1 cellular context compared by ENCODE assay signal in the genomic region with DNA sequence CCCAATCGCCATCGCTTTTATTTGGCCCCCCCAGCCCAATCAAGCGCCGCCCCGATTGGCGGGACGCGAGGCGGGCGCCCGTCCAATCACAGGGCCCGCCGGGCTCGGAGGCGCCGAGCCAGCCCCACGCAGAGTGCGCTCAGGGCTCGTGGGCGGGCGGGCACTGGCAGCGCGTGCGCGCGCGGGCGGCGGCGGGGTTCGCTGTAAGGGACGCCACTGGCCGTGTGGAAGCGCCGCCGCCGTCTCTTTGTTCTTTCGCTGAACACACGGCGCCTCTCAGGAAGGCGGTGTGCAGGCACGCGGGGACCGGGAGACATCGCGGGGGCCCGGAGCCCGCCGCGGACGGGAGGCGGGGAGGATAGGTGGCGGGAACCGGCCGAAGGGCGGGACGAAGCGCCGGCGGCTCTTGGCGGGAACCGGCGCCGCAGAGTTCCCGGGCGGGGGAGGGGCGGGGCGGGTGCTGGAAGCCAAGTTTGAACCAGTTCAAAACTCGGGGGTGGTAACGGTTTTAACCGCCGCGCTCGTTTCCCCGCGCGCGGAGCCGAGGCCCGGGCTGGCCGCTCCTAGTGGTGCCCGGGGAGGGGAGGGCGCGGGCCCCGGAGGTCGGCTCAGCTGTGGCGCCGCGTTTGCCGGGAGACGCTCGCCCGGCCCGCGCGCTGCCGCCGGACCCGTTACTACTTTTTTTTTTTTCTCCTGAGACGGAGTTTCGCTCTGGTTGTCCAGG.
TF ChIP-seq lines count a peak whose summit lies in the region.

No MANE protein-coding gene starts in this region.

TF ChIP-seq in HepG2, 621 proteins besides CTCF, POLR2A, EP300 and RAD21 (continued from another document and continues in another):
- TF ChIP-seq, protein P1, sequence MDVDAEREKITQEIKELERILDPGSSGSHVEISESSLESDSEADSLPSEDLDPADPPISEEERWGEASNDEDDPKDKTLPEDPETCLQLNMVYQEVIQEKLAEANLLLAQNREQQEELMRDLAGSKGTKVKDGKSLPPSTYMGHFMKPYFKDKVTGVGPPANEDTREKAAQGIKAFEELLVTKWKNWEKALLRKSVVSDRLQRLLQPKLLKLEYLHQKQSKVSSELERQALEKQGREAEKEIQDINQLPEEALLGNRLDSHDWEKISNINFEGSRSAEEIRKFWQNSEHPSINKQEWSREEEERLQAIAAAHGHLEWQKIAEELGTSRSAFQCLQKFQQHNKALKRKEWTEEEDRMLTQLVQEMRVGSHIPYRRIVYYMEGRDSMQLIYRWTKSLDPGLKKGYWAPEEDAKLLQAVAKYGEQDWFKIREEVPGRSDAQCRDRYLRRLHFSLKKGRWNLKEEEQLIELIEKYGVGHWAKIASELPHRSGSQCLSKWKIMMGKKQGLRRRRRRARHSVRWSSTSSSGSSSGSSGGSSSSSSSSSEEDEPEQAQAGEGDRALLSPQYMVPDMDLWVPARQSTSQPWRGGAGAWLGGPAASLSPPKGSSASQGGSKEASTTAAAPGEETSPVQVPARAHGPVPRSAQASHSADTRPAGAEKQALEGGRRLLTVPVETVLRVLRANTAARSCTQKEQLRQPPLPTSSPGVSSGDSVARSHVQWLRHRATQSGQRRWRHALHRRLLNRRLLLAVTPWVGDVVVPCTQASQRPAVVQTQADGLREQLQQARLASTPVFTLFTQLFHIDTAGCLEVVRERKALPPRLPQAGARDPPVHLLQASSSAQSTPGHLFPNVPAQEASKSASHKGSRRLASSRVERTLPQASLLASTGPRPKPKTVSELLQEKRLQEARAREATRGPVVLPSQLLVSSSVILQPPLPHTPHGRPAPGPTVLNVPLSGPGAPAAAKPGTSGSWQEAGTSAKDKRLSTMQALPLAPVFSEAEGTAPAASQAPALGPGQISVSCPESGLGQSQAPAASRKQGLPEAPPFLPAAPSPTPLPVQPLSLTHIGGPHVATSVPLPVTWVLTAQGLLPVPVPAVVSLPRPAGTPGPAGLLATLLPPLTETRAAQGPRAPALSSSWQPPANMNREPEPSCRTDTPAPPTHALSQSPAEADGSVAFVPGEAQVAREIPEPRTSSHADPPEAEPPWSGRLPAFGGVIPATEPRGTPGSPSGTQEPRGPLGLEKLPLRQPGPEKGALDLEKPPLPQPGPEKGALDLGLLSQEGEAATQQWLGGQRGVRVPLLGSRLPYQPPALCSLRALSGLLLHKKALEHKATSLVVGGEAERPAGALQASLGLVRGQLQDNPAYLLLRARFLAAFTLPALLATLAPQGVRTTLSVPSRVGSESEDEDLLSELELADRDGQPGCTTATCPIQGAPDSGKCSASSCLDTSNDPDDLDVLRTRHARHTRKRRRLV (CRISPR knock-in tag; IDR thresholded peaks at IDR 0.05) = 0 out of 2 replicates have a peak, but pooled peaks have one; percentile 5
- TF ChIP-seq, protein P2, sequence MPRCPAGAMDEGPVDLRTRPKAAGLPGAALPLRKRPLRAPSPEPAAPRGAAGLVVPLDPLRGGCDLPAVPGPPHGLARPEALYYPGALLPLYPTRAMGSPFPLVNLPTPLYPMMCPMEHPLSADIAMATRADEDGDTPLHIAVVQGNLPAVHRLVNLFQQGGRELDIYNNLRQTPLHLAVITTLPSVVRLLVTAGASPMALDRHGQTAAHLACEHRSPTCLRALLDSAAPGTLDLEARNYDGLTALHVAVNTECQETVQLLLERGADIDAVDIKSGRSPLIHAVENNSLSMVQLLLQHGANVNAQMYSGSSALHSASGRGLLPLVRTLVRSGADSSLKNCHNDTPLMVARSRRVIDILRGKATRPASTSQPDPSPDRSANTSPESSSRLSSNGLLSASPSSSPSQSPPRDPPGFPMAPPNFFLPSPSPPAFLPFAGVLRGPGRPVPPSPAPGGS (CRISPR knock-in tag; IDR thresholded peaks at IDR 0.05) = peak; percentile 26; the same call in 1 of the 2 replicates
- TF ChIP-seq CREB1 (IDR thresholded peaks at IDR 0.05) (peak; percentile 28; the same call in 1 of the 2 replicates), CREB1 (CRISPR knock-in tag; IDR thresholded peaks at IDR 0.05) (no peak), HOXA5 (CRISPR knock-in tag; IDR thresholded peaks at IDR 0.05) (peak; percentile 58; the same call in 1 of the 2 replicates), ZFP82 (CRISPR knock-in tag; IDR thresholded peaks at IDR 0.05; ENCODE audit: borderline replicate concordance) (peak; percentile 42; the same call in 1 of the 2 replicates), TBX3 (IDR thresholded peaks at IDR 0.05; ENCODE audit: borderline replicate concordance) (no peak), ZNF12 (CRISPR knock-in tag; IDR thresholded peaks at IDR 0.05) (no peak), ZNF782 (CRISPR knock-in tag; IDR thresholded peaks at IDR 0.05; ENCODE audit: borderline replicate concordance) (no peak), RXRA (CRISPR knock-in tag; IDR thresholded peaks at IDR 0.05) (no peak), ZNF496 (CRISPR knock-in tag; IDR thresholded peaks at IDR 0.05; ENCODE audit: insufficient replicate concordance) (no peak), PHF21A (CRISPR knock-in tag; IDR thresholded peaks at IDR 0.05) (peak; percentile 28; the same call in 1 of the 2 replicates), KLF11 (CRISPR knock-in tag; IDR thresholded peaks at IDR 0.05) (no peak), ZNF558 (CRISPR knock-in tag; IDR thresholded peaks at IDR 0.05; ENCODE audit: borderline replicate concordance) (peak; percentile 53; the same call in 1 of the 2 replicates), PRMT3 (CRISPR knock-in tag; IDR thresholded peaks at IDR 0.05; ENCODE audit: borderline replicate concordance, low read depth) (peak; percentile 92; the same call in 1 of the 2 replicates), ZNF670 (CRISPR knock-in tag; IDR thresholded peaks at IDR 0.05; ENCODE audit: borderline replicate concordance) (peak; percentile 52; the same call in 1 of the 2 replicates), HOXA3 (CRISPR knock-in tag; IDR thresholded peaks at IDR 0.05) (peak; percentile 69), ZFP37 (CRISPR knock-in tag; IDR thresholded peaks at IDR 0.05; ENCODE audit: borderline replicate concordance) (0 out of 2 replicates have a peak, but pooled peaks have one; percentile 17), GATAD1 (CRISPR knock-in tag; IDR thresholded peaks at IDR 0.05) (peak; percentile 84), FOSL2 (CRISPR knock-in tag; IDR thresholded peaks at IDR 0.05) (no peak), ZNF589 (CRISPR knock-in tag; conservative IDR thresholded peaks at IDR 0.05) (peak; percentile 94), ZNF329 (CRISPR knock-in tag; IDR thresholded peaks at IDR 0.05; ENCODE audit: low read depth) (peak; percentile 62; the same call in 1 of the 2 replicates)
- TF ChIP-seq, protein P3, sequence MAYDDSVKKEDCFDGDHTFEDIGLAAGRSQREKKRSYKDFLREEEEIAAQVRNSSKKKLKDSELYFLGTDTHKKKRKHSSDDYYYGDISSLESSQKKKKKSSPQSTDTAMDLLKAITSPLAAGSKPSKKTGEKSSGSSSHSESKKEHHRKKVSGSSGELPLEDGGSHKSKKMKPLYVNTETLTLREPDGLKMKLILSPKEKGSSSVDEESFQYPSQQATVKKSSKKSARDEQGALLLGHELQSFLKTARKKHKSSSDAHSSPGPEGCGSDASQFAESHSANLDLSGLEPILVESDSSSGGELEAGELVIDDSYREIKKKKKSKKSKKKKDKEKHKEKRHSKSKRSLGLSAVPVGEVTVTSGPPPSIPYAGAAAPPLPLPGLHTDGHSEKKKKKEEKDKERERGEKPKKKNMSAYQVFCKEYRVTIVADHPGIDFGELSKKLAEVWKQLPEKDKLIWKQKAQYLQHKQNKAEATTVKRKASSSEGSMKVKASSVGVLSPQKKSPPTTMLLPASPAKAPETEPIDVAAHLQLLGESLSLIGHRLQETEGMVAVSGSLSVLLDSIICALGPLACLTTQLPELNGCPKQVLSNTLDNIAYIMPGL (CRISPR knock-in tag; IDR thresholded peaks at IDR 0.05; ENCODE audit: borderline replicate concordance in 1 of 2, low read depth in 1 of 2) = peak; percentile 30 to 62; a peak in 1 of 4 replicates
- TF ChIP-seq, protein P4, sequence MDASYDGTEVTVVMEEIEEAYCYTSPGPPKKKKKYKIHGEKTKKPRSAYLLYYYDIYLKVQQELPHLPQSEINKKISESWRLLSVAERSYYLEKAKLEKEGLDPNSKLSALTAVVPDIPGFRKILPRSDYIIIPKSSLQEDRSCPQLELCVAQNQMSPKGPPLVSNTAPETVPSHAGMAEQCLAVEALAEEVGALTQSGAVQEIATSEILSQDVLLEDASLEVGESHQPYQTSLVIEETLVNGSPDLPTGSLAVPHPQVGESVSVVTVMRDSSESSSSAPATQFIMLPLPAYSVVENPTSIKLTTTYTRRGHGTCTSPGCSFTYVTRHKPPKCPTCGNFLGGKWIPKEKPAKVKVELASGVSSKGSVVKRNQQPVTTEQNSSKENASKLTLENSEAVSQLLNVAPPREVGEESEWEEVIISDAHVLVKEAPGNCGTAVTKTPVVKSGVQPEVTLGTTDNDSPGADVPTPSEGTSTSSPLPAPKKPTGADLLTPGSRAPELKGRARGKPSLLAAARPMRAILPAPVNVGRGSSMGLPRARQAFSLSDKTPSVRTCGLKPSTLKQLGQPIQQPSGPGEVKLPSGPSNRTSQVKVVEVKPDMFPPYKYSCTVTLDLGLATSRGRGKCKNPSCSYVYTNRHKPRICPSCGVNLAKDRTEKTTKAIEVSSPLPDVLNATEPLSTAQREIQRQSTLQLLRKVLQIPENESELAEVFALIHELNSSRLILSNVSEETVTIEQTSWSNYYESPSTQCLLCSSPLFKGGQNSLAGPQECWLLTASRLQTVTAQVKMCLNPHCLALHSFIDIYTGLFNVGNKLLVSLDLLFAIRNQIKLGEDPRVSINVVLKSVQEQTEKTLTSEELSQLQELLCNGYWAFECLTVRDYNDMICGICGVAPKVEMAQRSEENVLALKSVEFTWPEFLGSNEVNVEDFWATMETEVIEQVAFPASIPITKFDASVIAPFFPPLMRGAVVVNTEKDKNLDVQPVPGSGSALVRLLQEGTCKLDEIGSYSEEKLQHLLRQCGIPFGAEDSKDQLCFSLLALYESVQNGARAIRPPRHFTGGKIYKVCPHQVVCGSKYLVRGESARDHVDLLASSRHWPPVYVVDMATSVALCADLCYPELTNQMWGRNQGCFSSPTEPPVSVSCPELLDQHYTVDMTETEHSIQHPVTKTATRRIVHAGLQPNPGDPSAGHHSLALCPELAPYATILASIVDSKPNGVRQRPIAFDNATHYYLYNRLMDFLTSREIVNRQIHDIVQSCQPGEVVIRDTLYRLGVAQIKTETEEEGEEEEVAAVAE (CRISPR knock-in tag; IDR thresholded peaks at IDR 0.05; ENCODE audit: borderline replicate concordance) = peak; percentile 99
- TF ChIP-seq, protein P5, sequence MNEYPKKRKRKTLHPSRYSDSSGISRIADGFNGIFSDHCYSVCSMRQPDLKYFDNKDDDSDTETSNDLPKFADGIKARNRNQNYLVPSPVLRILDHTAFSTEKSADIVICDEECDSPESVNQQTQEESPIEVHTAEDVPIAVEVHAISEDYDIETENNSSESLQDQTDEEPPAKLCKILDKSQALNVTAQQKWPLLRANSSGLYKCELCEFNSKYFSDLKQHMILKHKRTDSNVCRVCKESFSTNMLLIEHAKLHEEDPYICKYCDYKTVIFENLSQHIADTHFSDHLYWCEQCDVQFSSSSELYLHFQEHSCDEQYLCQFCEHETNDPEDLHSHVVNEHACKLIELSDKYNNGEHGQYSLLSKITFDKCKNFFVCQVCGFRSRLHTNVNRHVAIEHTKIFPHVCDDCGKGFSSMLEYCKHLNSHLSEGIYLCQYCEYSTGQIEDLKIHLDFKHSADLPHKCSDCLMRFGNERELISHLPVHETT (CRISPR knock-in tag; conservative IDR thresholded peaks at IDR 0.05) = peak; percentile 46
- TF ChIP-seq, protein P6, sequence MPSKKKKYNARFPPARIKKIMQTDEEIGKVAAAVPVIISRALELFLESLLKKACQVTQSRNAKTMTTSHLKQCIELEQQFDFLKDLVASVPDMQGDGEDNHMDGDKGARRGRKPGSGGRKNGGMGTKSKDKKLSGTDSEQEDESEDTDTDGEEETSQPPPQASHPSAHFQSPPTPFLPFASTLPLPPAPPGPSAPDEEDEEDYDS (CRISPR knock-in tag; IDR thresholded peaks at IDR 0.05) = peak; percentile 74; the same call in 1 of the 2 replicates
- TF ChIP-seq, protein P7, sequence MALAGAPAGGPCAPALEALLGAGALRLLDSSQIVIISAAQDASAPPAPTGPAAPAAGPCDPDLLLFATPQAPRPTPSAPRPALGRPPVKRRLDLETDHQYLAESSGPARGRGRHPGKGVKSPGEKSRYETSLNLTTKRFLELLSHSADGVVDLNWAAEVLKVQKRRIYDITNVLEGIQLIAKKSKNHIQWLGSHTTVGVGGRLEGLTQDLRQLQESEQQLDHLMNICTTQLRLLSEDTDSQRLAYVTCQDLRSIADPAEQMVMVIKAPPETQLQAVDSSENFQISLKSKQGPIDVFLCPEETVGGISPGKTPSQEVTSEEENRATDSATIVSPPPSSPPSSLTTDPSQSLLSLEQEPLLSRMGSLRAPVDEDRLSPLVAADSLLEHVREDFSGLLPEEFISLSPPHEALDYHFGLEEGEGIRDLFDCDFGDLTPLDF (CRISPR knock-in tag; IDR thresholded peaks at IDR 0.05) = peak; percentile 98
- TF ChIP-seq, protein P8, sequence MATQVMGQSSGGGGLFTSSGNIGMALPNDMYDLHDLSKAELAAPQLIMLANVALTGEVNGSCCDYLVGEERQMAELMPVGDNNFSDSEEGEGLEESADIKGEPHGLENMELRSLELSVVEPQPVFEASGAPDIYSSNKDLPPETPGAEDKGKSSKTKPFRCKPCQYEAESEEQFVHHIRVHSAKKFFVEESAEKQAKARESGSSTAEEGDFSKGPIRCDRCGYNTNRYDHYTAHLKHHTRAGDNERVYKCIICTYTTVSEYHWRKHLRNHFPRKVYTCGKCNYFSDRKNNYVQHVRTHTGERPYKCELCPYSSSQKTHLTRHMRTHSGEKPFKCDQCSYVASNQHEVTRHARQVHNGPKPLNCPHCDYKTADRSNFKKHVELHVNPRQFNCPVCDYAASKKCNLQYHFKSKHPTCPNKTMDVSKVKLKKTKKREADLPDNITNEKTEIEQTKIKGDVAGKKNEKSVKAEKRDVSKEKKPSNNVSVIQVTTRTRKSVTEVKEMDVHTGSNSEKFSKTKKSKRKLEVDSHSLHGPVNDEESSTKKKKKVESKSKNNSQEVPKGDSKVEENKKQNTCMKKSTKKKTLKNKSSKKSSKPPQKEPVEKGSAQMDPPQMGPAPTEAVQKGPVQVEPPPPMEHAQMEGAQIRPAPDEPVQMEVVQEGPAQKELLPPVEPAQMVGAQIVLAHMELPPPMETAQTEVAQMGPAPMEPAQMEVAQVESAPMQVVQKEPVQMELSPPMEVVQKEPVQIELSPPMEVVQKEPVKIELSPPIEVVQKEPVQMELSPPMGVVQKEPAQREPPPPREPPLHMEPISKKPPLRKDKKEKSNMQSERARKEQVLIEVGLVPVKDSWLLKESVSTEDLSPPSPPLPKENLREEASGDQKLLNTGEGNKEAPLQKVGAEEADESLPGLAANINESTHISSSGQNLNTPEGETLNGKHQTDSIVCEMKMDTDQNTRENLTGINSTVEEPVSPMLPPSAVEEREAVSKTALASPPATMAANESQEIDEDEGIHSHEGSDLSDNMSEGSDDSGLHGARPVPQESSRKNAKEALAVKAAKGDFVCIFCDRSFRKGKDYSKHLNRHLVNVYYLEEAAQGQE (IDR thresholded peaks at IDR 0.05; ENCODE audit: borderline replicate concordance in 1 of 2, low read depth in 1 of 2, low read length in 2 of 2) = no peak
- TF ChIP-seq, protein P9, sequence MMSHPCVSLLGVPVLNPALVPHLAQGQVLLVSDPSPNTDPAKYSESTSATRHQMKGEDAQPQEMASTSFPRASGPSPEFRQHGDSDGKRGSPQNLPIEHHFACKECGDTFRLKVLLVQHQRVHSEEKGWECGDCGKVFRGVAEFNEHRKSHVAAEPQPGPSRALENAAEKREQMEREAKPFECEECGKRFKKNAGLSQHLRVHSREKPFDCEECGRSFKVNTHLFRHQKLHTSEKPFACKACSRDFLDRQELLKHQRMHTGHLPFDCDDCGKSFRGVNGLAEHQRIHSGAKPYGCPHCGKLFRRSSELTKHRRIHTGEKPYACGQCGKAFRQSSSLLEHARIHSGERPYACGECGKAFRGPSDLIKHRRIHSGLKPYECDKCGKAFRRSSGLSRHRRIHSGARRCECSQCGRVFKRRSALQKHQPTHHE (CRISPR knock-in tag; IDR thresholded peaks at IDR 0.05; ENCODE audit: borderline replicate concordance) = peak; percentile 56; the same call in 1 of the 2 replicates
